1 cellular context compared by ENCODE assay signal in the genomic region with DNA sequence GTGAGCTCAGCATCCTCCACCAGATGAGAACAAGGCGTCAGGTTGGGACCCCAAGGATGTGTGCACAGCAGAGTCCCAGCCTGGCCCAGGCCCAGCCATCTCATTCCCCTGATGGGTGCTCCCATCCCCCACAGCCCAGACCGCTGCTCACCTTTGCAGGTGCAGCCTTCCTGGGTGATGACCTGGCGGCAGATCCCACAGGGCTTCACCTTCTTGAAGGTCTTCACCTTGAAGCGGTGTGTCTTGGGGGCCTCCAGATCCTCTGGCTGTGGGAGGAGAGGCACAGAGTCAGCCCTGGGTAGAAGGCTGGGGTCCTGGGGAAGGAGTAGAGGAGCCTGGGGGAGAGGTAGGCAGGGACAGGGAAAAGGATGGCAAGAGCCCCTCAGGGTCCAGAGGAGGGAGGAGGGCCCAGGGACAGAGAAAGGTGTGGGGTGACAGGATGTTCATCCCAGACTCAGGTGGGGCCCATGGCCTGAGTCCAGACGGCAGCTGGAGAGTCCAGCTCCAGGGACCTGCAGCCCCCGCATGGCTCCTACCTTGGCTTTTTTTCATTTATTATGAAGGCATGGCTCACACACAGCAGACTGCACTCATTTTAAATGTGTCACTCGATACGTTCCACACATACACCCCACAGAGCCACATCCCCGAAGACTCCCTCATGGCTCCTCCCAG.
TF ChIP-seq lines count a peak whose summit lies in the region.

No MANE protein-coding gene starts in this region.

TF ChIP-seq in HepG2, 621 proteins besides CTCF, POLR2A, EP300 and RAD21 (continued from another document):
- TF ChIP-seq, protein P1, sequence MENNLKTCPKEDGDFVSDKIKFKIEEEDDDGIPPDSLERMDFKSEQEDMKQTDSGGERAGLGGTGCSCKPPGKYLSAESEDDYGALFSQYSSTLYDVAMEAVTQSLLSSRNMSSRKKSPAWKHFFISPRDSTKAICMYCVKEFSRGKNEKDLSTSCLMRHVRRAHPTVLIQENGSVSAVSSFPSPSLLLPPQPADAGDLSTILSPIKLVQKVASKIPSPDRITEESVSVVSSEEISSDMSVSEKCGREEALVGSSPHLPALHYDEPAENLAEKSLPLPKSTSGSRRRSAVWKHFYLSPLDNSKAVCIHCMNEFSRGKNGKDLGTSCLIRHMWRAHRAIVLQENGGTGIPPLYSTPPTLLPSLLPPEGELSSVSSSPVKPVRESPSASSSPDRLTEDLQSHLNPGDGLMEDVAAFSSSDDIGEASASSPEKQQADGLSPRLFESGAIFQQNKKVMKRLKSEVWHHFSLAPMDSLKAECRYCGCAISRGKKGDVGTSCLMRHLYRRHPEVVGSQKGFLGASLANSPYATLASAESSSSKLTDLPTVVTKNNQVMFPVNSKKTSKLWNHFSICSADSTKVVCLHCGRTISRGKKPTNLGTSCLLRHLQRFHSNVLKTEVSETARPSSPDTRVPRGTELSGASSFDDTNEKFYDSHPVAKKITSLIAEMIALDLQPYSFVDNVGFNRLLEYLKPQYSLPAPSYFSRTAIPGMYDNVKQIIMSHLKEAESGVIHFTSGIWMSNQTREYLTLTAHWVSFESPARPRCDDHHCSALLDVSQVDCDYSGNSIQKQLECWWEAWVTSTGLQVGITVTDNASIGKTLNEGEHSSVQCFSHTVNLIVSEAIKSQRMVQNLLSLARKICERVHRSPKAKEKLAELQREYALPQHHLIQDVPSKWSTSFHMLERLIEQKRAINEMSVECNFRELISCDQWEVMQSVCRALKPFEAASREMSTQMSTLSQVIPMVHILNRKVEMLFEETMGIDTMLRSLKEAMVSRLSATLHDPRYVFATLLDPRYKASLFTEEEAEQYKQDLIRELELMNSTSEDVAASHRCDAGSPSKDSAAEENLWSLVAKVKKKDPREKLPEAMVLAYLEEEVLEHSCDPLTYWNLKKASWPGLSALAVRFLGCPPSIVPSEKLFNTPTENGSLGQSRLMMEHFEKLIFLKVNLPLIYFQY (CRISPR knock-in tag; IDR thresholded peaks at IDR 0.05; ENCODE audit: borderline replicate concordance): no peak
- TF ChIP-seq, protein P2, sequence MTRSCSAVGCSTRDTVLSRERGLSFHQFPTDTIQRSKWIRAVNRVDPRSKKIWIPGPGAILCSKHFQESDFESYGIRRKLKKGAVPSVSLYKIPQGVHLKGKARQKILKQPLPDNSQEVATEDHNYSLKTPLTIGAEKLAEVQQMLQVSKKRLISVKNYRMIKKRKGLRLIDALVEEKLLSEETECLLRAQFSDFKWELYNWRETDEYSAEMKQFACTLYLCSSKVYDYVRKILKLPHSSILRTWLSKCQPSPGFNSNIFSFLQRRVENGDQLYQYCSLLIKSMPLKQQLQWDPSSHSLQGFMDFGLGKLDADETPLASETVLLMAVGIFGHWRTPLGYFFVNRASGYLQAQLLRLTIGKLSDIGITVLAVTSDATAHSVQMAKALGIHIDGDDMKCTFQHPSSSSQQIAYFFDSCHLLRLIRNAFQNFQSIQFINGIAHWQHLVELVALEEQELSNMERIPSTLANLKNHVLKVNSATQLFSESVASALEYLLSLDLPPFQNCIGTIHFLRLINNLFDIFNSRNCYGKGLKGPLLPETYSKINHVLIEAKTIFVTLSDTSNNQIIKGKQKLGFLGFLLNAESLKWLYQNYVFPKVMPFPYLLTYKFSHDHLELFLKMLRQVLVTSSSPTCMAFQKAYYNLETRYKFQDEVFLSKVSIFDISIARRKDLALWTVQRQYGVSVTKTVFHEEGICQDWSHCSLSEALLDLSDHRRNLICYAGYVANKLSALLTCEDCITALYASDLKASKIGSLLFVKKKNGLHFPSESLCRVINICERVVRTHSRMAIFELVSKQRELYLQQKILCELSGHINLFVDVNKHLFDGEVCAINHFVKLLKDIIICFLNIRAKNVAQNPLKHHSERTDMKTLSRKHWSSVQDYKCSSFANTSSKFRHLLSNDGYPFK (CRISPR knock-in tag; IDR thresholded peaks at IDR 0.05; ENCODE audit: borderline replicate concordance): no peak
- TF ChIP-seq, protein P3, sequence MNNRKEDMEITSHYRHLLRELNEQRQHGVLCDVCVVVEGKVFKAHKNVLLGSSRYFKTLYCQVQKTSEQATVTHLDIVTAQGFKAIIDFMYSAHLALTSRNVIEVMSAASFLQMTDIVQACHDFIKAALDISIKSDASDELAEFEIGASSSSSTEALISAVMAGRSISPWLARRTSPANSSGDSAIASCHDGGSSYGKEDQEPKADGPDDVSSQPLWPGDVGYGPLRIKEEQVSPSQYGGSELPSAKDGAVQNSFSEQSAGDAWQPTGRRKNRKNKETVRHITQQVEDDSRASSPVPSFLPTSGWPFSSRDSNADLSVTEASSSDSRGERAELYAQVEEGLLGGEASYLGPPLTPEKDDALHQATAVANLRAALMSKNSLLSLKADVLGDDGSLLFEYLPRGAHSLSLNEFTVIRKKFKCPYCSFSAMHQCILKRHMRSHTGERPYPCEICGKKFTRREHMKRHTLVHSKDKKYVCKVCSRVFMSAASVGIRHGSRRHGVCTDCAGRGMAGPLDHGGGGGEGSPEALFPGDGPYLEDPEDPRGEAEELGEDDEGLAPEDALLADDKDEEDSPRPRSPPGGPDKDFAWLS (CRISPR knock-in tag; IDR thresholded peaks at IDR 0.05; ENCODE audit: borderline replicate concordance): no peak
- TF ChIP-seq, protein P4, sequence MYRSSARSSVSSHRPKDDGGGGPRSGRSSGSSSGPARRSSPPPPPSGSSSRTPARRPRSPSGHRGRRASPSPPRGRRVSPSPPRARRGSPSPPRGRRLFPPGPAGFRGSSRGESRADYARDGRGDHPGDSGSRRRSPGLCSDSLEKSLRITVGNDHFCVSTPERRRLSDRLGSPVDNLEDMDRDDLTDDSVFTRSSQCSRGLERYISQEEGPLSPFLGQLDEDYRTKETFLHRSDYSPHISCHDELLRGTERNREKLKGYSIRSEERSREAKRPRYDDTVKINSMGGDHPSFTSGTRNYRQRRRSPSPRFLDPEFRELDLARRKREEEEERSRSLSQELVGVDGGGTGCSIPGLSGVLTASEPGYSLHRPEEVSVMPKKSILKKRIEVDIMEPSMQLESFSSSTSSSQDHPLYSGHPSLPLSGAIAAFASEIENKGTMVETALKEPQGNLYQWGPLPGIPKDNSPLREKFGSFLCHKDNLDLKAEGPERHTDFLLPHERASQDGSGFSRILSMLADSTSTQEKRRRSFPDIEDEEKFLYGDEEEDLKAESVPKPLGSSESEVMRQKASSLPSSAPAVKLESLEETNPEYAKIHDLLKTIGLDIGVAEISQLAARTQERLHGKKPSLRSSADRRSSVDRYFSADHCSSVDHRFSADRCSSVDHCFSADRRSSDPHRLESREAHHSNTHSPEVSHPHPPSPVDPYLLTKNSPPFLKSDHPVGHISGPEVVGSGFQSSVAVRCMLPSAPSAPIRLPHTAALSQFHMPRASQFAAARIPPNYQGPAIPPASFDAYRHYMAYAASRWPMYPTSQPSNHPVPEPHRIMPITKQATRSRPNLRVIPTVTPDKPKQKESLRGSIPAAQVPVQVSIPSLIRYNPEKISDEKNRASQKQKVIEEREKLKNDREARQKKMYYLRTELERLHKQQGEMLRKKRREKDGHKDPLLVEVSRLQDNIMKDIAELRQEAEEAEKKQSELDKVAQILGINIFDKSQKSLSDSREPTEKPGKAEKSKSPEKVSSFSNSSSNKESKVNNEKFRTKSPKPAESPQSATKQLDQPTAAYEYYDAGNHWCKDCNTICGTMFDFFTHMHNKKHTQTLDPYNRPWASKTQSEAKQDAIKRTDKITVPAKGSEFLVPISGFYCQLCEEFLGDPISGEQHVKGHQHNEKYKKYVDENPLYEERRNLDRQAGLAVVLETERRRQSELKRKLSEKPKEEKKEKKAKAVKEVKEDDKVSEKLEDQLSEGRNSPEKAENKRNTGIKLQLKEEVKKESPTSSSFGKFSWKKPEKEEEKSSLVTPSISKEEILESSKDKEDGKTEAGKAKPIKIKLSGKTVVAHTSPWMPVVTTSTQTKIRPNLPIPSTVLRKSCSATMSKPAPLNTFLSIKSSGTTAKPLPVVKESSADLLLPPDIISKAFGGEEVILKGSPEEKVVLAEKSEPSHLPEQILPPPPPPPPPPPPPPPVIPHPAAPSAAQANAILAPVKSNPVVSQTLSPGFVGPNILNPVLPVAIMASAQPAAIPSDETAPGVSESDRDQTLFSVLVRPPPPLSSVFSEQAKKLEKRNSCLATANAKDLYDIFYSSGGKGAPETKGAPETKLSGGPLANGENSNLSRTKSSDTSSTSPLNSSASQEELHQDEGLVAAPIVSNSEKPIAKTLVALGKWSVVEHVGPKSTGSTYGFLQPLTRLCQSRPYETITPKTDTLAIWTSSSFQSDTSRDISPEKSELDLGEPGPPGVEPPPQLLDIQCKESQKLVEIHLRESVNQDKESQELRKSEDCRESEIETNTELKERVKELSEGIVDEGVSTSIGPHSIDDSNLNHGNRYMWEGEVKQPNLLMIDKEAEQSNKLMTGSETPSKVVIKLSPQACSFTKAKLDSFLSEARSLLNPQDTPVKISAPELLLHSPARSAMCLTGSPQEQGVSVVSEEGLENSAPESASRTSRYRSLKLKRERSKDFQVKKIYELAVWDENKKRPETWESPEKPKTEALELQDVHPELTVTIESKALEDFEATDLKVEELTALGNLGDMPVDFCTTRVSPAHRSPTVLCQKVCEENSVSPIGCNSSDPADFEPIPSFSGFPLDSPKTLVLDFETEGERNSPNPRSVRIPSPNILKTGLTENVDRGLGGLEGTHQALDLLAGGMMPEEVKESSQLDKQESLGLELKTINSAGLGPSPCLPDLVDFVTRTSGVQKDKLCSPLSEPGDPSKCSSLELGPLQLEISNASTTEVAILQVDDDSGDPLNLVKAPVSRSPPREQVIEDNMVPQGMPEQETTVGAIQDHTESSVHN (CRISPR knock-in tag; IDR thresholded peaks at IDR 0.05): no peak
- TF ChIP-seq, protein P5, sequence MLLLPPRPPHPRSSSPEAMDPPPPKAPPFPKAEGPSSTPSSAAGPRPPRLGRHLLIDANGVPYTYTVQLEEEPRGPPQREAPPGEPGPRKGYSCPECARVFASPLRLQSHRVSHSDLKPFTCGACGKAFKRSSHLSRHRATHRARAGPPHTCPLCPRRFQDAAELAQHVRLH (CRISPR knock-in tag; IDR thresholded peaks at IDR 0.05; ENCODE audit: borderline replicate concordance, low read depth): no peak
- TF ChIP-seq FOXJ3 (CRISPR knock-in tag; IDR thresholded peaks at IDR 0.05; ENCODE audit: borderline replicate concordance): no peak
- TF ChIP-seq EHMT2 (IDR thresholded peaks at IDR 0.05; ENCODE audit: borderline replicate concordance, low read depth, low read length): no peak
- no peak for TF ChIP-seq PCBP2 (optimal IDR thresholded peaks at IDR 0.05; ENCODE audit: low read depth, low read length, poor library complexity, severe bottlenecking)
- no peak for TF ChIP-seq ZNF430 (CRISPR knock-in tag; IDR thresholded peaks at IDR 0.05)
- no peak for TF ChIP-seq ZBTB38 (CRISPR knock-in tag; IDR thresholded peaks at IDR 0.05)
- TF ChIP-seq, protein P6, sequence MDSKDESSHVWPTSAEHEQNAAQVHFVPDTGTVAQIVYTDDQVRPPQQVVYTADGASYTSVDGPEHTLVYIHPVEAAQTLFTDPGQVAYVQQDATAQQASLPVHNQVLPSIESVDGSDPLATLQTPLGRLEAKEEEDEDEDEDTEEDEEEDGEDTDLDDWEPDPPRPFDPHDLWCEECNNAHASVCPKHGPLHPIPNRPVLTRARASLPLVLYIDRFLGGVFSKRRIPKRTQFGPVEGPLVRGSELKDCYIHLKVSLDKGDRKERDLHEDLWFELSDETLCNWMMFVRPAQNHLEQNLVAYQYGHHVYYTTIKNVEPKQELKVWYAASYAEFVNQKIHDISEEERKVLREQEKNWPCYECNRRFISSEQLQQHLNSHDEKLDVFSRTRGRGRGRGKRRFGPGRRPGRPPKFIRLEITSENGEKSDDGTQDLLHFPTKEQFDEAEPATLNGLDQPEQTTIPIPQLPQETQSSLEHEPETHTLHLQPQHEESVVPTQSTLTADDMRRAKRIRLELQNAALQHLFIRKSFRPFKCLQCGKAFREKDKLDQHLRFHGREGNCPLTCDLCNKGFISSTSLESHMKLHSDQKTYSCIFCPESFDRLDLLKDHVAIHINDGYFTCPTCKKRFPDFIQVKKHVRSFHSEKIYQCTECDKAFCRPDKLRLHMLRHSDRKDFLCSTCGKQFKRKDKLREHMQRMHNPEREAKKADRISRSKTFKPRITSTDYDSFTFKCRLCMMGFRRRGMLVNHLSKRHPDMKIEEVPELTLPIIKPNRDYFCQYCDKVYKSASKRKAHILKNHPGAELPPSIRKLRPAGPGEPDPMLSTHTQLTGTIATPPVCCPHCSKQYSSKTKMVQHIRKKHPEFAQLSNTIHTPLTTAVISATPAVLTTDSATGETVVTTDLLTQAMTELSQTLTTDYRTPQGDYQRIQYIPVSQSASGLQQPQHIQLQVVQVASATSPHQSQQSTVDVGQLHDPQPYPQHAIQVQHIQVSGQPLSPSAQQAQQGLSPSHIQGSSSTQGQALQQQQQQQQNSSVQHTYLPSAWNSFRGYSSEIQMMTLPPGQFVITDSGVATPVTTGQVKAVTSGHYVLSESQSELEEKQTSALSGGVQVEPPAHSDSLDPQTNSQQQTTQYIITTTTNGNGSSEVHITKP (CRISPR knock-in tag; IDR thresholded peaks at IDR 0.05; ENCODE audit: low read depth): no peak
- TF ChIP-seq, protein P7, sequence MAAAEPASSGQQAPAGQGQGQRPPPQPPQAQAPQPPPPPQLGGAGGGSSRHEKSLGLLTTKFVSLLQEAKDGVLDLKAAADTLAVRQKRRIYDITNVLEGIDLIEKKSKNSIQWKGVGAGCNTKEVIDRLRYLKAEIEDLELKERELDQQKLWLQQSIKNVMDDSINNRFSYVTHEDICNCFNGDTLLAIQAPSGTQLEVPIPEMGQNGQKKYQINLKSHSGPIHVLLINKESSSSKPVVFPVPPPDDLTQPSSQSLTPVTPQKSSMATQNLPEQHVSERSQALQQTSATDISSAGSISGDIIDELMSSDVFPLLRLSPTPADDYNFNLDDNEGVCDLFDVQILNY (CRISPR knock-in tag; conservative IDR thresholded peaks at IDR 0.05): no peak
- TF ChIP-seq ZSCAN29 (CRISPR knock-in tag; conservative IDR thresholded peaks at IDR 0.05): no peak
TF ChIP-seq in HepG2: peak in this region for 0.
